Comparison of ENCODE assay signal across 27 cellular contexts in genomic region chr13:108435393-108436149, GRCh38.
"Had no signal": no experiment of that assay in that cellular context is flagged by ENCODE, and none has a peak within 500 bp of the region (broad histone marks: within the 10 kb centered on the region; RNA-seq: fewer than 3 reads in every experiment).

No MANE protein-coding gene starts in this region.

- H2AFZ ChIP-seq: hepatocyte had no signal

- H3K36me3 ChIP-seq: colonic mucosa, esophagus squamous epithelium, gastrocnemius medialis, heart left ventricle, left lung, lower lobe of right lung had no signal

- ATAC-seq: effector memory CD8-positive, alpha-beta T cell; esophagus mucosa; gastrocnemius medialis; heart left ventricle; left colon; left lung; left ventricle myocardium superior; lower lobe of right lung; naive thymus-derived CD4-positive, alpha-beta T cell had no signal

- H3K27ac ChIP-seq: colonic mucosa, epithelial cell of prostate, esophagus squamous epithelium, gastrocnemius medialis, heart left ventricle, hepatocyte, left lung, lower lobe of right lung had no signal

- DNase-seq: colonic mucosa; cortex of kidney; effector CD8-positive, alpha-beta T cell; effector memory CD8-positive, alpha-beta T cell; endodermal cell; erythroblast; esophagus squamous epithelium; foreskin fibroblast; foreskin melanocyte; gastrocnemius medialis; heart left ventricle; hypothalamus; immature natural killer cell; islet precursor cell; kidney; kidney glomerular epithelial cell; left colon; left lung; left ventricle myocardium superior; lower lobe of right lung; mesendoderm; midbrain; naive thymus-derived CD4-positive, alpha-beta T cell had no signal

- H3K27me3 ChIP-seq: colonic mucosa, esophagus squamous epithelium, gastrocnemius medialis, heart left ventricle, hepatocyte, left lung had no signal

- H3K4me1 ChIP-seq: colonic mucosa, esophagus squamous epithelium, gastrocnemius medialis, heart left ventricle, left lung, lower lobe of right lung had no signal

- FAIRE-seq: endometrium, kidney had no signal

- H3K79me2 ChIP-seq: hepatocyte had no signal

- H3K4me2 ChIP-seq: hepatocyte had no signal

- H3K4me3 ChIP-seq: colonic mucosa, esophagus squamous epithelium, gastrocnemius medialis, heart left ventricle, hepatocyte, left lung, lower lobe of right lung had no signal

- H3K9me3 ChIP-seq: colonic mucosa, esophagus squamous epithelium, gastrocnemius medialis, heart left ventricle, left lung, lower lobe of right lung had no signal
